Comparison of ENCODE assay signal across 22 cellular contexts in genomic region chr1:117362986-117363385, GRCh38. TPM values are rescaled to one million over a fixed set of nuclear protein-coding genes. Genes with fewer than 3 reads are reported as not detected.
DNase-seq lines count a peak whose midpoint lies in the region; ATAC-seq, FAIRE-seq and TF ChIP-seq lines count a peak whose summit lies in the region.
"Had no signal": no experiment of that assay in that cellular context is flagged by ENCODE, and none has a peak within 500 bp of the region (broad histone marks: within the 10 kb centered on the region; RNA-seq: fewer than 3 reads in every experiment).

No MANE protein-coding gene starts in this region.

- no peak for TF ChIP-seq EP300 in GM12878 (IDR thresholded peaks at IDR 0.05; ENCODE audit: borderline replicate concordance in 1 of 2, control insufficient read depth in 1 of 2, low read depth in 2 of 2, low read length in 2 of 2)

- peak overlapping the region; percentile 56 for H3K4me3 ChIP-seq in CD4-positive, CD25-positive, alpha-beta regulatory T cell (ENCODE audit: low read depth, low read length)
- H3K4me3 ChIP-seq in OCI-LY3 (ENCODE audit: low read length) (peak overlapping the region; percentile 70), GM12878 (no peak overlapping the region)
- H3K4me3 ChIP-seq: BLaER1 had no signal

- H3K79me2 ChIP-seq in OCI-LY3 (ENCODE audit: low read length) (peaks cover 18% of the 10 kb centered on the region), GM12878 (ENCODE audit: control insufficient read depth, insufficient read depth, low read length) (peaks cover 16% of the 10 kb centered on the region)

- H3K4me1 ChIP-seq in CD4-positive, CD25-positive, alpha-beta regulatory T cell (ENCODE audit: control insufficient read depth, insufficient read depth, low read length, poor library complexity, severe bottlenecking): peaks cover 77% of the 10 kb centered on the region
- H3K4me1 ChIP-seq in OCI-LY3 (ENCODE audit: low read length) (peaks cover 39% of the 10 kb centered on the region), GM12878 (ENCODE audit: control insufficient read depth, insufficient read depth, low read length) (peaks cover 20% of the 10 kb centered on the region)

- TF ChIP-seq RAD21 in GM12878 (IDR thresholded peaks at IDR 0.05; ENCODE audit: insufficient read depth, low read depth, low read length): no peak

- no peak for DNase-seq in CD4-positive, CD25-positive, alpha-beta regulatory T cell
- no peak for DNase-seq in GM12878 (ENCODE audit: low read depth, low spot score)
- DNase-seq in neural crest cell (ENCODE audit: low read depth, low spot score): no peak
- DNase-seq in RWPE1 (ENCODE audit: low spot score): no peak
- no peak for DNase-seq in SKM-1 treated with dmso at 0.1 percent for 144 hours (lab: John Stamatoyannopoulos, UW; ENCODE audit: unreplicated experiment)
- DNase-seq: Calu3; CD8-positive, alpha-beta memory T cell; GDM1; Karpas-422; NCI-H1694; NCI-H2081; NCI-H2171 treated with DMSO at 0.1 percent for 48 hours; NCI-H446; NCI-H526 had no signal

- 94% methylated on average over 1 of the region's 1 CpG for WGBS in GM12878 (ENCODE audit: insufficient coverage, insufficient replicate concordance, low lambda C conversion rate, missing lambda C conversion rate)

- no peaks in the 10 kb centered on the region for H3K27me3 Mint-ChIP-seq in CD4-positive, CD25-positive, alpha-beta regulatory T cell
- peaks cover 2% of the 10 kb centered on the region for H3K27me3 Mint-ChIP-seq in neural crest cell (ENCODE audit: low read depth)

- no peaks in the 10 kb centered on the region for H3K36me3 ChIP-seq in CD4-positive, CD25-positive, alpha-beta regulatory T cell (ENCODE audit: control insufficient read depth, insufficient read depth, low read length)
- H3K36me3 ChIP-seq in OCI-LY3 (replicated peaks; ENCODE audit: low read depth, low read length): no peaks in the 10 kb centered on the region
- H3K36me3 ChIP-seq in GM12878 (ENCODE audit: control insufficient read depth in 2 of 2, insufficient read depth in 2 of 2, low read length in 1 of 2): no peaks in the 10 kb centered on the region
- H3K36me3 ChIP-seq: BLaER1 had no signal

- H3K4me1 Mint-ChIP-seq in CD4-positive, CD25-positive, alpha-beta regulatory T cell: peaks cover 45 to 67% (median 58%) of the 10 kb centered on the region in 4 donors
- H3K4me1 Mint-ChIP-seq in neural crest cell: peaks cover 24% of the 10 kb centered on the region

- no peak for ATAC-seq in CD4-positive, CD25-positive, alpha-beta regulatory T cell (ENCODE audit: low read depth in 2 of 2)
- ATAC-seq in GM12878: no peak
- ATAC-seq in HG02884 (IDR thresholded peaks at IDR 0.05; ENCODE audit: unreplicated experiment): no peak
- ATAC-seq: HCT116, SK-N-SH treated with all-trans-retinoic acid at 6 μM for 48 hours had no signal

- H3K9me3 ChIP-seq in CD4-positive, CD25-positive, alpha-beta regulatory T cell (ENCODE audit: control insufficient read depth in 2 of 2, low read length in 2 of 2): no peaks in the 10 kb centered on the region
- H3K9me3 ChIP-seq in OCI-LY3 (ENCODE audit: insufficient read depth, low read length): no peaks in the 10 kb centered on the region
- no peaks in the 10 kb centered on the region for H3K9me3 ChIP-seq in GM12878 (replicated peaks; ENCODE audit: control insufficient read depth, insufficient read depth, low read length)
- H3K9me3 ChIP-seq: BLaER1 had no signal

- RAD21 ChIA-PET in GM12878 (lab: Charles Lee; ENCODE audit: unreplicated experiment): interaction anchor here (1.0 kb wide), 2 partner anchors 10 to 23 kb away, joined by 3 read pairs; no protein-coding TSS in a partner anchor

- TF ChIP-seq POLR2A in GM12878 (IDR thresholded peaks at IDR 0.05; ENCODE audit: low read depth, low read length): no peak

- H3K9ac ChIP-seq in OCI-LY3 (ENCODE audit: low read length): no peak overlapping the region
- H3K9ac ChIP-seq in GM12878 (ENCODE audit: control insufficient read depth, insufficient read depth, low read length): no peak overlapping the region
- H3K9ac ChIP-seq: BLaER1 had no signal

- intact Hi-C loops in GM12878 (cut with micrococcal nuclease; ENCODE audit: unreplicated experiment): loop anchor here (10.0 kb wide), 1 partner anchor 298 kb away; the partner anchor contains the start of gene TTF2

- H3K36me3 Mint-ChIP-seq in CD4-positive, CD25-positive, alpha-beta regulatory T cell: no peaks in the 10 kb centered on the region
- H3K36me3 Mint-ChIP-seq in neural crest cell (ENCODE audit: low read depth): no peaks in the 10 kb centered on the region

- H3K4me2 ChIP-seq in OCI-LY3 (ENCODE audit: low read length) (peak overlapping the region; percentile 86), GM12878 (ENCODE audit: control insufficient read depth, insufficient read depth) (0 out of 2 replicates have a peak overlapping the region, but pooled peaks have one; percentile 7)
- H3K4me2 ChIP-seq: BLaER1 had no signal

- H3K9me3 Mint-ChIP-seq in CD4-positive, CD25-positive, alpha-beta regulatory T cell: peaks cover 0 to 4% (median 2%) of the 10 kb centered on the region in 7 donors
- no peaks in the 10 kb centered on the region for H3K9me3 Mint-ChIP-seq in neural crest cell
- H3K9me3 Mint-ChIP-seq: IgD-negative memory B cell had no signal

- CTCF ChIA-PET in GM12878 (lab: Yijun Ruan, JAX) (interaction anchor here (0.6 to 1.4 kb wide), 5 partner anchors 23 to 391 kb away, joined by 3 read pairs; no protein-coding TSS in a partner anchor), RWPE1 (lab: Yijun Ruan, JAX) (interaction anchor here (0.6 kb wide), 2 partner anchors 85 to 476 kb away, joined by 3 read pairs; no protein-coding TSS in a partner anchor)

- H2AFZ ChIP-seq in OCI-LY3 (ENCODE audit: low read depth, low read length): no peak overlapping the region; the same call in 1 of the 2 replicates
- no peak overlapping the region for H2AFZ ChIP-seq in GM12878 (ENCODE audit: control insufficient read depth, low read depth, low read length)

- H3K27ac ChIP-seq in CD4-positive, CD25-positive, alpha-beta regulatory T cell (ENCODE audit: insufficient read depth, low read length, poor library complexity, severe bottlenecking): peak overlapping the region; percentile 58
- 0 out of 2 replicates have a peak overlapping the region, but pooled peaks have one; percentile 44 for H3K27ac ChIP-seq in OCI-LY3 (ENCODE audit: low read length)
- H3K27ac ChIP-seq in GM12878 (ENCODE audit: control insufficient read depth, insufficient read depth): no peak overlapping the region
- no peak overlapping the region for H3K27ac ChIP-seq in RWPE1
- H3K27ac ChIP-seq: BLaER1 had no signal

- SMC1A ChIA-PET in GM12878 (lab: Charles Lee; ENCODE audit: uncharacterized antibody, unreplicated experiment): interaction anchor here (0.7 to 1.8 kb wide), 7 partner anchors 10 to 234 kb away, joined by 3 to 5 read pairs (median 3); no protein-coding TSS in a partner anchor

- H4K20me1 ChIP-seq in OCI-LY3 (ENCODE audit: insufficient read depth, low read length) (no peaks in the 10 kb centered on the region), GM12878 (ENCODE audit: control insufficient read depth, insufficient read depth) (no peaks in the 10 kb centered on the region)

- no peaks in the 10 kb centered on the region for H3K27me3 ChIP-seq in CD4-positive, CD25-positive, alpha-beta regulatory T cell (ENCODE audit: control insufficient read depth, insufficient read depth, low read length)
- no peaks in the 10 kb centered on the region for H3K27me3 ChIP-seq in OCI-LY3 (ENCODE audit: low read depth, low read length)
- H3K27me3 ChIP-seq in GM12878 (replicated peaks in 1 of 2; ENCODE audit: control insufficient read depth in 2 of 2, insufficient read depth in 2 of 2, low read length in 1 of 2): no peaks in the 10 kb centered on the region
- H3K27me3 ChIP-seq: BLaER1 had no signal

- peak overlapping the region in 3 of 4 donors; percentile 53 to 72 (median 68) for H3K4me3 Mint-ChIP-seq in CD4-positive, CD25-positive, alpha-beta regulatory T cell
- H3K4me3 Mint-ChIP-seq in neural crest cell: peak overlapping the region; percentile 75

- no TSS peak for BruUV-seq in GM12878 (replicated peaks; lab: Mats Ljungman, UMichigan)

- peak overlapping the region in 2 of 3 donors; percentile 89 to 92 for H3K27ac Mint-ChIP-seq in CD4-positive, CD25-positive, alpha-beta regulatory T cell
- H3K27ac Mint-ChIP-seq in neural crest cell (ENCODE audit: unreplicated experiment): no peak overlapping the region

- in situ Hi-C loops in GM12878 (cut with MboI): no loop called here

- TF ChIP-seq CTCF in OCI-LY3 (IDR thresholded peaks at IDR 0.05; ENCODE audit: low read depth, low read length) (no peak), GM12878 (IDR thresholded peaks at IDR 0.05 in 2 of 3, conservative IDR thresholded peaks at IDR 0.05 in 1 of 3; ENCODE audit: control insufficient read depth in 2 of 3, extremely low read depth in 1 of 3, insufficient read depth in 1 of 3, low read depth in 3 of 3, low read length in 3 of 3) (no peak), neural crest cell (conservative IDR thresholded peaks at IDR 0.05) (no peak), RWPE1 (conservative IDR thresholded peaks at IDR 0.05; ENCODE audit: low read depth) (no peak)

- no peak for FAIRE-seq in GM12878 (lab: Jason Lieb, UNC)
- FAIRE-seq: GM19239, H1 had no signal

- POLR2A ChIA-PET in GM12878 (lab: Charles Lee): interaction anchor here (2.1 kb wide), 1 partner anchor 20 kb away, joined by 4 read pairs; no protein-coding TSS in a partner anchor
- POLR2A ChIA-PET in RWPE1 (lab: Yijun Ruan, JAX; ENCODE audit: low non-redundant PET): no interaction called here

RNA-seq across cellular contexts. Expression of gene MAN1A2, which starts 4.3 kb away (rescaled TPM):
- total RNA-seq in CD4-positive, CD25-positive, alpha-beta regulatory T cell: 113 TPM
- polyA plus RNA-seq in CD4-positive, CD25-positive, alpha-beta regulatory T cell: 10 to 100 TPM; 27.2 to 50.2 (median 42.2) TPM
- 142 and 145 TPM in 2 replicates for total RNA-seq in GM12878 (2013; cell fraction: nucleolus; rRNA removed)
- total RNA-seq in GM12878 (2014; rRNA removed) (15.0 and 20.5 TPM in 2 replicates), GM12878 (2014; rRNA removed; fragmentation: Illumina TruSeq; extraction: Trizol) (22.6 and 23.0 TPM in 2 replicates), GM12878 (2021) (20.6 and 21.3 TPM in 2 replicates), neural crest cell (39.4 and 44.7 TPM in 2 replicates)
- 4.4 TPM for polyA plus RNA-seq in GM12878 (2011; ENCODE audit: low read depth)
- polyA plus RNA-seq in GM12878 (2011; rRNA removed) (23.6 and 28.6 TPM in 2 replicates), GM12878 (2014; fragmentation: Illumina TruSeq; extraction: Trizol) (14.9 and 19.2 TPM in 2 replicates), GM12878 (2014; fragmentation: Nextera tagmentation; extraction: Ambion mirVana) (1 to 10 TPM; 2.8 to 3.2 TPM), GM12878 (2014; rRNA removed) (7.2 and 9.0 TPM in 2 replicates), GM12878 (2016; fragmentation: Nextera tagmentation; extraction: Ambion mirVana) (10 to 100 TPM; 17.0 to 21.9 TPM)
- 8.2 and 9.4 TPM in 2 replicates for polyA plus RNA-seq in GM12878 (2011; cell fraction: cytosol; rRNA removed)
- 18.7 and 20.5 TPM in 2 replicates for polyA plus RNA-seq in GM12878 (2011; cell fraction: nucleus; rRNA removed)
- polyA plus RNA-seq in GM12878 (2012): 8.9 and 9.4 TPM in 2 replicates
- 43.7 and 53.9 TPM in 2 replicates for polyA minus RNA-seq in GM12878 (2011; rRNA and poly(A)+ RNA removed)
- polyA minus RNA-seq in GM12878 (2011; cell fraction: cytosol; rRNA and poly(A)+ RNA removed): 7.8 and 9.9 TPM in 2 replicates
- polyA minus RNA-seq in GM12878 (2011; cell fraction: nucleus; rRNA and poly(A)+ RNA removed): 36.4 and 51.0 TPM in 2 replicates

Comparison
In these comparisons a context has a peak if more than half of its experiments do, and no peak if none do; other contexts are left out.
1. H3K27ac ChIP-seq: peak in CD4-positive, CD25-positive, alpha-beta regulatory T cell (single experiment) and OCI-LY3 (single experiment); none in GM12878 (single experiment) and RWPE1 (single experiment).